ENCODE assay signal across 1 cellular context in genomic region chr19:17305211-17305516, GRCh38.
TF ChIP-seq lines count a peak whose summit lies in the region.

No MANE protein-coding gene starts in this region.

TF ChIP-seq in GM23338, 12 proteins besides CTCF, POLR2A, EP300 and RAD21 (continued from another document):
- no peak for TF ChIP-seq REST (IDR thresholded peaks at IDR 0.05; ENCODE audit: unreplicated experiment)
- no peak for TF ChIP-seq POLR2AphosphoS5 (IDR thresholded peaks at IDR 0.05; ENCODE audit: low read depth)
- TF ChIP-seq NANOG (IDR thresholded peaks at IDR 0.05; ENCODE audit: borderline replicate concordance) = no peak
- no peak for TF ChIP-seq STAT1 (IDR thresholded peaks at IDR 0.05; ENCODE audit: unreplicated experiment)
- no peak for TF ChIP-seq ETS1 (IDR thresholded peaks at IDR 0.05)
- no peak for TF ChIP-seq ZNF331 (CRISPR knock-in tag; IDR thresholded peaks at IDR 0.05; ENCODE audit: low read depth)
